8 cellular contexts compared by ENCODE assay signal in the genomic region with DNA sequence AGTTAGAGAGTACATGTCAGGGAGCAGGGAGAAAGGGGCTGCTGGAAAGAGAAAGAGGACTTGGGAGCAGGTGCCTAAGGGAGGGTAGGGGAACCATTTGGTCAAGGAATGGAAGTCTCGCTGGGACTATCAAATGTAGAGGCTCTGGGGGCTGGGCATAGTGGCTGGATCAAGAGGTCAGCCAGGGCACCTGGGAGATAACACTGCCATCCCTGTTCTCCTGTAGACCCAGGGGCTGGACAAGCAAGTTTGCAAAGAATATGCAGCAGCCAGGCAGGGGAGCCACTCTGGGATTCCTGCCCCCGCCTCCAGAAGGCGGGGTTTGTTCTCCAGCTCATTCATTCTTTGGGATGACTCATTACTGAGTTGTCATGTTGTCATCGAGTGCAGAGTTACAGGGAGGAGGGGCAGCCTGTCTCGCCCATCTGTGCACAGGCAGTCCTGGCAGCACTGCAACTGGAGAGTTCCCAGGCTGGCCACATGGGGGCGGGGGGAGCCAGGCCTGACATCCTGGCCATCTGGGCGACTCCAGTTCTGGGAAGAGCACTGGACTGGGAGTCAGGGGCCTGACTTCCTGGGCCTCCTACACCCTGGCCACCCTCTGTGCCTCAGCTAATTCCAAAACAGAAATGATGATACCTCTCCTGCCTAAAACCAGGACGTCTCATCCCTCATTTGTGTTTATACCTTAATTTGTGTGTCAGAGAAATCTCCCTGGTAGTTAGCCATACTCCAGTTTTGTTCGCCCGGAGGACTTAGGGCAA. TPM values are rescaled to one million over a fixed set of nuclear protein-coding genes. Genes with fewer than 3 reads are reported as not detected.
A peak's percentile ranks its signal among the peaks of the same experiment; 100 is the strongest.
DNase-seq lines count a peak whose midpoint lies in the region; ATAC-seq and TF ChIP-seq lines count a peak whose summit lies in the region.

No MANE protein-coding gene starts in this region.

- peaks cover 6% of the 10 kb centered on the region for H3K4me1 ChIP-seq in BE2C

- DNase-seq in BE2C (peak; percentile 97), GM19240 (ENCODE audit: insufficient read length, low spot score) (peak; percentile 91), NCI-H510A (lab: John Stamatoyannopoulos, UW) (peak; percentile 91), cerebellar cortex (ENCODE audit: low spot score) (peak; percentile 97), kidney glomerular epithelial cell (lab: John Stamatoyannopoulos, UW) (peak; percentile 96)
- peak; percentile 68 for DNase-seq in activated CD4-positive, alpha-beta T cell treated with anti-CD3 and anti-CD28 coated beads for 1 hour
- DNase-seq in stimulated activated CD4-positive, alpha-beta T cell treated with anti-CD3 and anti-CD28 coated beads, Interleukin-2, amount 100 ng/mL, for 4 hours (ENCODE audit: low read depth): peak; percentile 77

- ATAC-seq in HG03460 (IDR thresholded peaks at IDR 0.05; ENCODE audit: unreplicated experiment): peak; percentile 85

- no peaks in the 10 kb centered on the region for H3K27me3 ChIP-seq in BE2C

- H3K4me3 ChIP-seq in BE2C (ENCODE audit: low read depth, low read length): no peak overlapping the region

- H3K9me3 ChIP-seq in BE2C: no peaks in the 10 kb centered on the region

- no peaks in the 10 kb centered on the region for H3K36me3 ChIP-seq in BE2C

- TF ChIP-seq CTCF in BE2C (IDR thresholded peaks at IDR 0.05; ENCODE audit: low read depth, low read length): peak; percentile 95

RNA-seq across cellular contexts. Expression of gene ZFAND3, which starts 28.2 kb away (rescaled TPM):
- 88.2 TPM for polyA plus RNA-seq in BE2C (2012; ENCODE audit: insufficient read depth, insufficient read length, low read depth)
